Comparison of ENCODE assay signal across 12 cellular contexts in genomic region chr1:1796466-1796865, GRCh38. TPM values are rescaled to one million over a fixed set of nuclear protein-coding genes. Genes with fewer than 3 reads are reported as not detected.
DNase-seq lines count a peak whose midpoint lies in the region; ATAC-seq, FAIRE-seq and TF ChIP-seq lines count a peak whose summit lies in the region.
"Had no signal": no experiment of that assay in that cellular context is flagged by ENCODE, and none has a peak within 500 bp of the region (broad histone marks: within the 10 kb centered on the region; RNA-seq: fewer than 3 reads in every experiment).

No MANE protein-coding gene starts in this region.

- peak; percentile 36 to 51; a peak in 3 of 4 replicates for TF ChIP-seq RAD21 in H1 (IDR thresholded peaks at IDR 0.05 in 1 of 2, conservative IDR thresholded peaks at IDR 0.05 in 1 of 2; ENCODE audit: low read depth in 2 of 2, low read length in 2 of 2)

- no peak overlapping the region for H3K27ac ChIP-seq in H1 (ENCODE audit: low read depth, low read length)
- H3K27ac ChIP-seq: coronary artery, ovary had no signal

- H4K5ac ChIP-seq in H1 (ENCODE audit: insufficient read length, low read depth, low read length): no peak overlapping the region

- peaks cover 7 to 19% of the 10 kb centered on the region in 2 experiments for H4K20me1 ChIP-seq in H1 (replicated peaks in 1 of 2; ENCODE audit: control insufficient read depth in 1 of 2, insufficient read depth in 2 of 2, low read length in 2 of 2)

- no peaks in the 10 kb centered on the region for H3K23me2 ChIP-seq in H1 (ENCODE audit: low read depth, low read length)

- H3K9ac ChIP-seq in H1 (replicated peaks in 1 of 4; ENCODE audit: extremely low read depth in 1 of 4, low read depth in 3 of 4, low read length in 3 of 4): no peak overlapping the region

- no peak overlapping the region for H2AK5ac ChIP-seq in H1 (ENCODE audit: low read depth, low read length)

- peaks cover 0 to 25% of the 10 kb centered on the region in 2 experiments; a peak in 2 of 4 replicates for H3K79me2 ChIP-seq in H1 (ENCODE audit: control insufficient read depth in 1 of 2, insufficient read depth in 2 of 2, low read length in 2 of 2)

- ATAC-seq in HG02610 (IDR thresholded peaks at IDR 0.05; ENCODE audit: unreplicated experiment) (no peak), GM18867 (IDR thresholded peaks at IDR 0.05; ENCODE audit: unreplicated experiment) (no peak)

- H3K9me3 Mint-ChIP-seq in osteocyte (ENCODE audit: unreplicated experiment): no peaks in the 10 kb centered on the region

- H3K4me3 Mint-ChIP-seq in osteocyte (ENCODE audit: unreplicated experiment): no peak overlapping the region

- H3K36me3 ChIP-seq in H1 (ENCODE audit: control insufficient read depth in 2 of 4, insufficient read depth in 4 of 4, low read length in 3 of 4): peaks cover 19 to 65% (median 38%) of the 10 kb centered on the region in 4 experiments
- H3K36me3 ChIP-seq: ovary had no signal

- TF ChIP-seq CTCF in GM12865 (IDR thresholded peaks at IDR 0.05; ENCODE audit: insufficient read depth, low read depth, low read length, missing control alignments): peak; percentile 19
- peak; percentile 30 for TF ChIP-seq CTCF in NB4 (IDR thresholded peaks at IDR 0.05; ENCODE audit: low read depth, low read length)
- peak; percentile 32 to 55 (median 48) for TF ChIP-seq CTCF in H1 (IDR thresholded peaks at IDR 0.05; ENCODE audit: control extremely low read depth in 1 of 3, insufficient read depth in 1 of 3, low read depth in 1 of 3, low read length in 3 of 3)
- peak; percentile 27 for TF ChIP-seq CTCF in osteocyte (IDR thresholded peaks at IDR 0.05)

- no peaks in the 10 kb centered on the region for H3K9me3 ChIP-seq in H1 (ENCODE audit: insufficient read depth in 2 of 2, low read depth in 1 of 2, low read length in 1 of 2)
- H3K9me3 ChIP-seq: ovary had no signal

- no peak overlapping the region for H2BK15ac ChIP-seq in H1 (ENCODE audit: low read length)

- H3K4me3 ChIP-seq in GM12865 (ENCODE audit: low read depth, low read length) (no peak overlapping the region), NB4 (ENCODE audit: low read depth, low read length) (no peak overlapping the region), H1 (ENCODE audit: extremely low read depth in 1 of 4, insufficient read depth in 2 of 4, low read depth in 3 of 4, low read length in 4 of 4) (no peak overlapping the region)
- H3K4me3 ChIP-seq: coronary artery, ovary had no signal

- H4K91ac ChIP-seq in H1 (replicated peaks; ENCODE audit: insufficient read length, low read length): no peak overlapping the region

- no peak for FAIRE-seq in H1 (lab: Jason Lieb, UNC)

- H3K27me3 Mint-ChIP-seq in osteocyte (ENCODE audit: unreplicated experiment): no peaks in the 10 kb centered on the region

- CTCF ChIA-PET in H1 (lab: Charles Lee; ENCODE audit: partially characterized antibody): interaction anchor here (0.7 to 4.8 kb wide), 10 partner anchors 11 to 254 kb away, joined by 3 to 22 read pairs (median 4); no protein-coding TSS in a partner anchor

- H2BK12ac ChIP-seq in H1 (ENCODE audit: low read depth, low read length): no peak overlapping the region

- no peak overlapping the region for H4K8ac ChIP-seq in H1 (ENCODE audit: extremely low read depth, insufficient read depth, low read length)

- 95% methylated on average over 5 of the region's 5 CpGs; no CpG with 5 or more reads in 1 of the 2 experiments for WGBS in H1 (ENCODE audit: extremely low coverage in 1 of 2, insufficient coverage in 1 of 2, insufficient read length in 1 of 2, insufficient replicate concordance in 2 of 2, low coverage in 1 of 2, low lambda C conversion rate in 2 of 2, missing lambda C conversion rate in 1 of 2), 2 experiments

- no peaks in the 10 kb centered on the region for H3K4me1 ChIP-seq in H1 (replicated peaks in 1 of 4; ENCODE audit: control insufficient read depth in 3 of 4, insufficient read depth in 4 of 4, low read length in 3 of 4)

- TF ChIP-seq POLR2A in NB4 (IDR thresholded peaks at IDR 0.05; ENCODE audit: extremely low read depth, insufficient read length) (no peak), H1 (IDR thresholded peaks at IDR 0.05; ENCODE audit: control extremely low read depth in 1 of 2, low read depth in 2 of 2, low read length in 2 of 2) (no peak)

- no peak overlapping the region for H2AFZ ChIP-seq in H1 (ENCODE audit: low read length)

- H2BK20ac ChIP-seq in H1 (ENCODE audit: low read length): no peak overlapping the region

- H3K4ac ChIP-seq in H1 (replicated peaks; ENCODE audit: insufficient read length, low read depth, low read length): no peak overlapping the region

- H3K79me1 ChIP-seq in H1 (ENCODE audit: low read depth, low read length): peaks cover 13% of the 10 kb centered on the region

- no peaks in the 10 kb centered on the region for H3K4me1 Mint-ChIP-seq in osteocyte (ENCODE audit: unreplicated experiment)

- POLR2A ChIA-PET in H1 (lab: Charles Lee; ENCODE audit: partially characterized antibody): no interaction called here

- no peak overlapping the region for H3K14ac ChIP-seq in H1 (ENCODE audit: insufficient read length)

- H3K18ac ChIP-seq in H1 (ENCODE audit: extremely low read depth, low read length): no peak overlapping the region

- TF ChIP-seq EP300 in H1 (IDR thresholded peaks at IDR 0.05; ENCODE audit: borderline replicate concordance in 1 of 2, low read depth in 2 of 2, low read length in 2 of 2): no peak

- no peak overlapping the region for H2BK5ac ChIP-seq in H1 (ENCODE audit: low read depth, low read length)

- H3K4me2 ChIP-seq in H1 (ENCODE audit: insufficient read depth in 1 of 2, low read depth in 2 of 2, low read length in 2 of 2): no peak overlapping the region

- DNase-seq in GM12865 (ENCODE audit: low read depth): no peak
- DNase-seq in NB4 (ENCODE audit: low read depth): peak; percentile 30
- DNase-seq in H1 (ENCODE audit: low read depth in 1 of 2, low spot score in 2 of 2): no peak
- DNase-seq in osteocyte (ENCODE audit: extremely low spot score, unreplicated experiment): no peak
- no peak for DNase-seq in AG08395 (ENCODE audit: low spot score)
- DNase-seq: activated CD8-positive, alpha-beta memory T cell treated with anti-CD3 and anti-CD28 coated beads, Interleukin-2, amount 50 U/mL, for 48 hours; hypothalamus; NCI-H2029; ovary had no signal

- no peaks in the 10 kb centered on the region for H3K27me3 ChIP-seq in H1 (replicated peaks in 1 of 4; ENCODE audit: control insufficient read depth in 3 of 4, extremely low read depth in 1 of 4, insufficient read depth in 3 of 4, low read length in 3 of 4)
- H3K27me3 ChIP-seq: ovary had no signal

- H3K27ac Mint-ChIP-seq in osteocyte (ENCODE audit: unreplicated experiment): no peak overlapping the region

- H3K56ac ChIP-seq in H1 (replicated peaks; ENCODE audit: insufficient read length, low read depth, low read length): no peak overlapping the region

- peaks cover 49% of the 10 kb centered on the region for H3K36me3 Mint-ChIP-seq in osteocyte (ENCODE audit: unreplicated experiment)

- no peak overlapping the region for H3K23ac ChIP-seq in H1 (ENCODE audit: insufficient read length)

- H2BK120ac ChIP-seq in H1 (replicated peaks; ENCODE audit: low read depth, low read length): no peak overlapping the region

TF ChIP-seq in H1, 55 proteins besides CTCF, POLR2A, EP300 and RAD21:
- no peak for TF ChIP-seq SP1 (IDR thresholded peaks at IDR 0.05; ENCODE audit: low read depth, low read length)
- no peak for TF ChIP-seq CHD1 (IDR thresholded peaks at IDR 0.05; ENCODE audit: low read depth, low read length)
- TF ChIP-seq TBP (IDR thresholded peaks at IDR 0.05; ENCODE audit: low read depth, low read length): no peak
- no peak for TF ChIP-seq RFX5 (IDR thresholded peaks at IDR 0.05; ENCODE audit: borderline replicate concordance, low read depth, low read length)
- TF ChIP-seq PHF8 (conservative IDR thresholded peaks at IDR 0.05; ENCODE audit: low read depth, low read length): no peak
- no peak for TF ChIP-seq KDM1A (IDR thresholded peaks at IDR 0.05; ENCODE audit: borderline replicate concordance, low read length)
- no peak for TF ChIP-seq KDM4A (IDR thresholded peaks at IDR 0.05; ENCODE audit: low read depth, low read length, severe bottlenecking)
- no peak for TF ChIP-seq JUN (IDR thresholded peaks at IDR 0.05; ENCODE audit: low read depth, low read length)
- no peak for TF ChIP-seq FOSL1 (IDR thresholded peaks at IDR 0.05; ENCODE audit: insufficient read depth, low read depth, low read length)
- TF ChIP-seq SAP30 (IDR thresholded peaks at IDR 0.05; ENCODE audit: insufficient read depth, insufficient replicate concordance, low read length): no peak
- TF ChIP-seq SIRT6 (IDR thresholded peaks at IDR 0.05; ENCODE audit: low read length): no peak
- TF ChIP-seq SUZ12 (IDR thresholded peaks at IDR 0.05; ENCODE audit: low read length): no peak
- TF ChIP-seq NANOG (IDR thresholded peaks at IDR 0.05; ENCODE audit: insufficient read depth, low read depth, low read length, poor library complexity, severe bottlenecking): no peak
- no peak for TF ChIP-seq BRCA1 (IDR thresholded peaks at IDR 0.05; ENCODE audit: low read depth, low read length)
- no peak for TF ChIP-seq MAFK (IDR thresholded peaks at IDR 0.05; ENCODE audit: low read depth, low read length)
- no peak for TF ChIP-seq USF2 (IDR thresholded peaks at IDR 0.05; ENCODE audit: low read length)

RNA-seq across cellular contexts. Expression of gene NADK, which starts 18.2 kb away (rescaled TPM):
- 80.1 and 89.7 TPM in 2 replicates for total RNA-seq in H1 (2021; fragmentation: NEBNext Ultra II Directional; extraction: Animal tissue kit (Norgen Biotek cat#: 25700))
- polyA plus RNA-seq in H1 (2011; rRNA removed): 78.0 and 105 TPM in 2 replicates
- polyA plus RNA-seq in H1 (2011; cell fraction: cytosol; rRNA removed): 93.5 TPM
- polyA plus RNA-seq in H1 (2011; cell fraction: nucleus; rRNA removed): 230 TPM
- 68.6 to 97.3 TPM (median 83.2 TPM) in 4 replicates for polyA plus RNA-seq in H1 (2012, experiment 1 of 2)
- 59.0 TPM for polyA plus RNA-seq in H1 (2012, experiment 2 of 2)
- polyA plus RNA-seq in H1 (2013, experiment 1 of 2): 44.9 TPM
- 41.0 TPM for polyA plus RNA-seq in H1 (2013, experiment 2 of 2)
- 37.6 and 56.0 TPM in 2 replicates for polyA minus RNA-seq in H1 (2011; rRNA and poly(A)+ RNA removed)
- polyA minus RNA-seq in H1 (2011; cell fraction: cytosol; rRNA and poly(A)+ RNA removed): 57.0 TPM
- polyA minus RNA-seq in H1 (2011; cell fraction: nucleus; rRNA and poly(A)+ RNA removed): 65.2 TPM
- total RNA-seq in osteocyte: 75.2 and 84.3 TPM in 2 replicates
